Comparison of ENCODE assay signal across 29 cellular contexts in genomic region chr2:137316075-137316474, GRCh38.
"Had no signal": no experiment of that assay in that cellular context is flagged by ENCODE, and none has a peak within 500 bp of the region (broad histone marks: within the 10 kb centered on the region; RNA-seq: fewer than 3 reads in every experiment).

No MANE protein-coding gene starts in this region.

- H3K4me3 ChIP-seq: ascending aorta, body of pancreas, breast epithelium, SJSA1 had no signal

- H3K27me3 ChIP-seq: ascending aorta, body of pancreas, breast epithelium, SJSA1 had no signal

- H3K27ac ChIP-seq: ascending aorta, body of pancreas, breast epithelium, KMS-11, SJSA1 had no signal

- ATAC-seq: activated CD8-positive, alpha-beta T cell treated with anti-CD3 and anti-CD28 coated beads for 36 hours; activated T-cell treated with anti-CD3 and anti-CD28 coated beads, Interleukin-2, amount 50 U/mL, for 72 hours; activated T-helper 17 cell treated with anti-CD3 and anti-CD28 coated beads, Interleukin-2, amount 50 U/mL, for 72 hours; body of pancreas; Panc1 had no signal

- DNase-seq: activated CD4-positive, alpha-beta T cell treated with anti-CD3 and anti-CD28 coated beads, Interleukin-2, amount 10 ng/mL, durations not matched to agents 24 days and 14 days; activated CD4-positive, alpha-beta T cell treated with anti-CD3 and anti-CD28 coated beads, Interleukin-2, amount 50 U/mL, for 4 hours; activated CD8-positive, alpha-beta T cell treated with anti-CD3 and anti-CD28 coated beads for 36 hours; activated effector memory CD4-positive, alpha-beta T cell treated with anti-CD3 and anti-CD28 coated beads, Interleukin-2, amount 50 U/mL, for 16 hours; activated naive CD4-positive, alpha-beta T cell treated with Interleukin-2 at 50 U/mL for 16 hours; activated naive CD8-positive, alpha-beta T cell treated with anti-CD3 and anti-CD28 coated beads, Interleukin-2, amount 10 ng/mL, durations not matched to agents 7 days and 5 days; activated T-cell treated with anti-CD3 and anti-CD28 coated beads, Interleukin-2, amount 50 U/mL, for 1 hour; activated T-cell treated with anti-CD3 and anti-CD28 coated beads, Interleukin-2, amount 50 U/mL, for 72 hours; amygdala; body of pancreas; cerebellar nuclear complex; NCI-H1048; NCI-H1105 treated with DMSO at 0.1 percent for 48 hours; NCI-H1436; NCI-H1694; NCI-H2029; NCI-H510A; NCI-H526; NCI-H748 treated with DMSO at 0.1 percent for 48 hours; NK-92 treated with Interleukin-12 subunit alpha and Interleukin-12 subunit beta, amount 100 ng/mL, for 24 hours; RPMI8226; SHP77 treated with DMSO at 0.1 percent for 48 hours; SK-N-SH had no signal

- H3K9me3 ChIP-seq: ascending aorta, body of pancreas, breast epithelium, SJSA1, SK-N-SH had no signal

- H3K36me3 ChIP-seq: ascending aorta, breast epithelium, SJSA1 had no signal

- H3K4me1 ChIP-seq: ascending aorta, body of pancreas, breast epithelium, SJSA1 had no signal
